32 cellular contexts compared by ENCODE assay signal in genomic region chr15:79206940-79207339, GRCh38.
"Had no signal": no experiment of that assay in that cellular context is flagged by ENCODE, and none has a peak within 500 bp of the region (broad histone marks: within the 10 kb centered on the region; RNA-seq: fewer than 3 reads in every experiment).

No MANE protein-coding gene starts in this region.

- H3K36me3 Mint-ChIP-seq: activated naive CD8-positive, alpha-beta T cell treated with anti-CD3 and anti-CD28 coated beads for 36 hours had no signal

- H3K27ac Mint-ChIP-seq: activated CD4-positive, alpha-beta memory T cell treated with anti-CD3 and anti-CD28 coated beads, Interleukin-2, amount 10 ng/mL, durations not matched to agents 7 days and 5 days; activated CD4-positive, alpha-beta T cell treated with anti-CD3 and anti-CD28 coated beads, Interleukin-2, amount 10 ng/mL, durations not matched to agents 7 days and 5 days; activated naive CD8-positive, alpha-beta T cell treated with anti-CD3 and anti-CD28 coated beads for 36 hours; activated naive CD8-positive, alpha-beta T cell treated with anti-CD3 and anti-CD28 coated beads, Interleukin-2, amount 50 U/mL, for 24 hours; activated T-cell treated with anti-CD3 and anti-CD28 coated beads, Interleukin-2, amount 50 U/mL, for 72 hours; effector memory CD8-positive, alpha-beta T cell; T-helper 17 cell; T-helper 2 cell treated with Interferon-gamma antibody and Interleukin-4, amounts not matched to agents 5 μg/mL and 100 μg/mL, for 36 hours had no signal

- DNase-seq: activated CD4-positive, alpha-beta memory T cell treated with anti-CD3 and anti-CD28 coated beads, Interleukin-2, amount 10 ng/mL, durations not matched to agents 7 days and 5 days; activated CD4-positive, alpha-beta T cell treated with anti-CD3 and anti-CD28 coated beads for 1 hour; activated CD4-positive, alpha-beta T cell treated with anti-CD3 and anti-CD28 coated beads for 4 hours; activated CD4-positive, alpha-beta T cell treated with anti-CD3 and anti-CD28 coated beads, Interleukin-2, amount 10 ng/mL, durations not matched to agents 7 days and 5 days; activated CD4-positive, alpha-beta T cell treated with anti-CD3 and anti-CD28 coated beads, Interleukin-2, amount 50 U/mL, for 4 hours; activated CD8-positive, alpha-beta memory T cell treated with anti-CD3 and anti-CD28 coated beads, Interleukin-2, amount 50 U/mL, for 4 hours; activated gamma-delta T cell; activated naive CD4-positive, alpha-beta T cell; activated naive CD4-positive, alpha-beta T cell treated with anti-CD3 and anti-CD28 coated beads, Interleukin-2, amount 50 U/mL, for 16 hours; activated naive CD8-positive, alpha-beta T cell treated with anti-CD3 and anti-CD28 coated beads for 36 hours; activated naive CD8-positive, alpha-beta T cell treated with anti-CD3 and anti-CD28 coated beads, Interleukin-2, amount 50 U/mL, for 24 hours; activated T-cell treated with anti-CD3 and anti-CD28 coated beads, Interleukin-2, amount 50 U/mL, for 1 hour; activated T-cell treated with anti-CD3 and anti-CD28 coated beads, Interleukin-2, amount 50 U/mL, for 72 hours; adrenal gland; amygdala; aorta; body of pancreas; caudate nucleus; cortex of kidney; dermis blood vessel endothelial cell; effector CD4-positive, alpha-beta T cell; effector memory CD8-positive, alpha-beta T cell; erythroblast; foreskin keratinocyte; gastrocnemius medialis; glutamatergic neuron; heart left ventricle; T-helper 1 cell; T-helper 17 cell; T1000 had no signal

- H3K9me3 Mint-ChIP-seq: activated CD4-positive, alpha-beta memory T cell treated with anti-CD3 and anti-CD28 coated beads, Interleukin-2, amount 10 ng/mL, durations not matched to agents 7 days and 5 days; activated CD4-positive, alpha-beta T cell treated with anti-CD3 and anti-CD28 coated beads, Interleukin-2, amount 10 ng/mL, durations not matched to agents 7 days and 5 days; activated naive CD8-positive, alpha-beta T cell treated with anti-CD3 and anti-CD28 coated beads for 36 hours; activated naive CD8-positive, alpha-beta T cell treated with anti-CD3 and anti-CD28 coated beads, Interleukin-2, amount 50 U/mL, for 24 hours; activated T-cell treated with anti-CD3 and anti-CD28 coated beads, Interleukin-2, amount 50 U/mL, for 72 hours; effector memory CD8-positive, alpha-beta T cell; T-helper 2 cell treated with Interferon-gamma antibody and Interleukin-4, amounts not matched to agents 5 μg/mL and 100 μg/mL, for 36 hours had no signal

- H3K4me3 Mint-ChIP-seq: activated CD4-positive, alpha-beta memory T cell treated with anti-CD3 and anti-CD28 coated beads, Interleukin-2, amount 10 ng/mL, durations not matched to agents 7 days and 5 days; activated CD4-positive, alpha-beta T cell treated with anti-CD3 and anti-CD28 coated beads, Interleukin-2, amount 10 ng/mL, durations not matched to agents 7 days and 5 days; activated naive CD8-positive, alpha-beta T cell treated with anti-CD3 and anti-CD28 coated beads for 36 hours; activated naive CD8-positive, alpha-beta T cell treated with anti-CD3 and anti-CD28 coated beads, Interleukin-2, amount 50 U/mL, for 24 hours; activated T-cell treated with anti-CD3 and anti-CD28 coated beads, Interleukin-2, amount 50 U/mL, for 72 hours; effector memory CD8-positive, alpha-beta T cell; T-helper 17 cell; T-helper 2 cell treated with Interferon-gamma antibody and Interleukin-4, amounts not matched to agents 5 μg/mL and 100 μg/mL, for 36 hours had no signal

- H3K4me1 ChIP-seq: adrenal gland, esophagus muscularis mucosa, foreskin keratinocyte, gastrocnemius medialis had no signal

- ATAC-seq: activated naive CD8-positive, alpha-beta T cell treated with anti-CD3 and anti-CD28 coated beads, Interleukin-2, amount 50 U/mL, for 24 hours; activated T-cell treated with anti-CD3 and anti-CD28 coated beads, Interleukin-2, amount 50 U/mL, for 72 hours; body of pancreas; effector memory CD8-positive, alpha-beta T cell; foreskin keratinocyte; gastrocnemius medialis; heart left ventricle; T-helper 17 cell had no signal

- H3K4me1 Mint-ChIP-seq: activated CD4-positive, alpha-beta memory T cell treated with anti-CD3 and anti-CD28 coated beads, Interleukin-2, amount 10 ng/mL, durations not matched to agents 7 days and 5 days; activated CD4-positive, alpha-beta T cell treated with anti-CD3 and anti-CD28 coated beads, Interleukin-2, amount 10 ng/mL, durations not matched to agents 7 days and 5 days; activated naive CD8-positive, alpha-beta T cell treated with anti-CD3 and anti-CD28 coated beads for 36 hours; activated naive CD8-positive, alpha-beta T cell treated with anti-CD3 and anti-CD28 coated beads, Interleukin-2, amount 50 U/mL, for 24 hours; T-helper 17 cell had no signal

- H3K36me3 ChIP-seq: adrenal gland, esophagus muscularis mucosa, gastrocnemius medialis, heart left ventricle had no signal

- H3K4me3 ChIP-seq: adrenal gland, body of pancreas, esophagus muscularis mucosa, gastrocnemius medialis, heart left ventricle had no signal

- H3K27ac ChIP-seq: adrenal gland, body of pancreas, esophagus muscularis mucosa, foreskin keratinocyte, gastrocnemius medialis, heart left ventricle had no signal

- H3K9me3 ChIP-seq: adrenal gland, body of pancreas, esophagus muscularis mucosa, gastrocnemius medialis, heart left ventricle had no signal
